In genomic region chr14:28661171-28661772, GRCh38 we compare ENCODE assay signal across 13 cellular contexts.
A peak's percentile ranks its signal among the peaks of the same experiment; 100 is the strongest.
DNase-seq lines count a peak whose midpoint lies in the region; ATAC-seq and TF ChIP-seq lines count a peak whose summit lies in the region.
"Had no signal": no experiment of that assay in that cellular context is flagged by ENCODE, and none has a peak within 500 bp of the region (broad histone marks: within the 10 kb centered on the region; RNA-seq: fewer than 3 reads in every experiment).

No MANE protein-coding gene starts in this region.

- no peaks in the 10 kb centered on the region for H3K36me3 Mint-ChIP-seq in activated T-cell treated with anti-CD3 and anti-CD28 coated beads, Interleukin-2, amount 50 U/mL, for 24 hours (ENCODE audit: low read depth)
- no peaks in the 10 kb centered on the region for H3K36me3 Mint-ChIP-seq in CD8-positive, alpha-beta T cell
- H3K36me3 Mint-ChIP-seq: memory B cell had no signal

- no peaks in the 10 kb centered on the region for H3K9me2 ChIP-seq in OCI-LY7 (ENCODE audit: insufficient read depth, low read length)

- no TSS peak for BruUV-seq in OCI-LY7 (replicated peaks; lab: Mats Ljungman, UMichigan)

- H3K79me2 ChIP-seq in OCI-LY7 (ENCODE audit: insufficient read depth, low read depth, low read length): no peaks in the 10 kb centered on the region

- no peaks in the 10 kb centered on the region for H3K36me3 ChIP-seq in skeletal muscle satellite cell (ENCODE audit: insufficient read depth, low read length)
- no peaks in the 10 kb centered on the region for H3K36me3 ChIP-seq in CD8-positive, alpha-beta T cell (ENCODE audit: insufficient read depth, low read length)
- H3K36me3 ChIP-seq in OCI-LY7 (ENCODE audit: insufficient read depth, low read length): no peaks in the 10 kb centered on the region
- H3K36me3 ChIP-seq: esophagus squamous epithelium had no signal

- CTCF ChIA-PET in CD8-positive, alpha-beta T cell (lab: Charles Lee): no interaction called here
- CTCF ChIA-PET in OCI-LY7 (lab: Charles Lee; ENCODE audit: unreplicated experiment): no interaction called here

- intact Hi-C loops in CD8-positive, alpha-beta T cell (cut with DNase I, micrococcal nuclease): no loop called here
- intact Hi-C loops in OCI-LY7 (cut with micrococcal nuclease; ENCODE audit: unreplicated experiment): no loop called here

- H3K4me2 ChIP-seq in skeletal muscle satellite cell (ENCODE audit: low read length) (peak overlapping the region; percentile 51), OCI-LY7 (ENCODE audit: low read length) (no peak overlapping the region)

- no peak for TF ChIP-seq CTCF in CD8-positive, alpha-beta T cell (IDR thresholded peaks at IDR 0.05)
- TF ChIP-seq CTCF in OCI-LY7 (conservative IDR thresholded peaks at IDR 0.05; ENCODE audit: low read length): no peak

- H3K4me3 Mint-ChIP-seq in activated T-cell treated with anti-CD3 and anti-CD28 coated beads, Interleukin-2, amount 50 U/mL, for 24 hours: no peak overlapping the region
- H3K4me3 Mint-ChIP-seq in CD8-positive, alpha-beta T cell: no peak overlapping the region
- H3K4me3 Mint-ChIP-seq: memory B cell had no signal

- no peaks in the 10 kb centered on the region for H3K9me3 ChIP-seq in skeletal muscle satellite cell (replicated peaks; ENCODE audit: low read length)
- H3K9me3 ChIP-seq in CD8-positive, alpha-beta T cell (ENCODE audit: low read length): peaks cover 4% of the 10 kb centered on the region
- no peaks in the 10 kb centered on the region for H3K9me3 ChIP-seq in OCI-LY7 (ENCODE audit: low read length)
- H3K9me3 ChIP-seq: esophagus squamous epithelium had no signal

- H3K27ac Mint-ChIP-seq in activated T-cell treated with anti-CD3 and anti-CD28 coated beads, Interleukin-2, amount 50 U/mL, for 24 hours: no peak overlapping the region
- H3K27ac Mint-ChIP-seq in CD8-positive, alpha-beta T cell: no peak overlapping the region
- H3K27ac Mint-ChIP-seq: memory B cell had no signal

- H3K9ac ChIP-seq in skeletal muscle satellite cell (ENCODE audit: low read depth, low read length): peak overlapping the region; percentile 71

- H3K27me3 Mint-ChIP-seq in activated T-cell treated with anti-CD3 and anti-CD28 coated beads, Interleukin-2, amount 50 U/mL, for 24 hours: no peaks in the 10 kb centered on the region
- H3K27me3 Mint-ChIP-seq in CD8-positive, alpha-beta T cell (ENCODE audit: low read depth): no peaks in the 10 kb centered on the region
- H3K27me3 Mint-ChIP-seq: memory B cell had no signal

- H3K27me3 ChIP-seq in skeletal muscle satellite cell (ENCODE audit: control insufficient read depth, insufficient read depth, low read length): no peaks in the 10 kb centered on the region
- no peaks in the 10 kb centered on the region for H3K27me3 ChIP-seq in CD8-positive, alpha-beta T cell (ENCODE audit: insufficient read depth, low read length)
- H3K27me3 ChIP-seq: esophagus squamous epithelium had no signal

- H3K4me1 ChIP-seq in skeletal muscle satellite cell (ENCODE audit: control insufficient read depth, insufficient read depth, low read length) (peaks cover 27% of the 10 kb centered on the region), OCI-LY7 (ENCODE audit: insufficient read depth, low read length, poor library complexity, severe bottlenecking) (no peaks in the 10 kb centered on the region)
- H3K4me1 ChIP-seq in CD8-positive, alpha-beta T cell (ENCODE audit: insufficient read depth, low read length): no peaks in the 10 kb centered on the region
- H3K4me1 ChIP-seq: esophagus squamous epithelium had no signal

- peaks cover 9% of the 10 kb centered on the region for H3K9me3 Mint-ChIP-seq in activated T-cell treated with anti-CD3 and anti-CD28 coated beads, Interleukin-2, amount 50 U/mL, for 24 hours
- peaks cover 12% of the 10 kb centered on the region for H3K9me3 Mint-ChIP-seq in CD8-positive, alpha-beta T cell
- H3K9me3 Mint-ChIP-seq: memory B cell had no signal

- POLR2A ChIA-PET in CD8-positive, alpha-beta T cell (lab: Charles Lee): no interaction called here
- POLR2A ChIA-PET in OCI-LY7 (lab: Charles Lee): no interaction called here

- peak; percentile 61 for DNase-seq in HS-5 (ENCODE audit: low read depth)
- peak; percentile 73 for DNase-seq in amniotic stem cell (lab: John Stamatoyannopoulos, UW)
- DNase-seq in iPS DF 19.7 (ENCODE audit: low read depth, low spot score): peak; percentile 87
- no peak for DNase-seq in activated T-cell treated with anti-CD3 and anti-CD28 coated beads, Interleukin-2, amount 50 U/mL, for 24 hours
- no peak for DNase-seq in CD8-positive, alpha-beta T cell
- no peak for DNase-seq in OCI-LY7 (ENCODE audit: low spot score)
- DNase-seq: esophagus squamous epithelium, NCI-H1694, retina had no signal

- no peaks in the 10 kb centered on the region for H4K20me1 ChIP-seq in OCI-LY7 (ENCODE audit: insufficient read depth, low read length)

- no peaks in the 10 kb centered on the region for H3K4me1 Mint-ChIP-seq in activated T-cell treated with anti-CD3 and anti-CD28 coated beads, Interleukin-2, amount 50 U/mL, for 24 hours (ENCODE audit: low read depth)
- H3K4me1 Mint-ChIP-seq in CD8-positive, alpha-beta T cell (ENCODE audit: low read depth): no peaks in the 10 kb centered on the region
- H3K4me1 Mint-ChIP-seq: memory B cell had no signal

- peak overlapping the region; percentile 43 for H3K4me3 ChIP-seq in skeletal muscle satellite cell (ENCODE audit: low read length)
- no peak overlapping the region for H3K4me3 ChIP-seq in CD8-positive, alpha-beta T cell (ENCODE audit: low read depth, low read length)
- H3K4me3 ChIP-seq in OCI-LY7 (ENCODE audit: low read depth, low read length, poor library complexity, severe bottlenecking): no peak overlapping the region
- H3K4me3 ChIP-seq: esophagus squamous epithelium had no signal

- no peak overlapping the region for H2AFZ ChIP-seq in OCI-LY7 (ENCODE audit: low read length)

- ATAC-seq in GM21529 (IDR thresholded peaks at IDR 0.05; ENCODE audit: unreplicated experiment): no peak
- ATAC-seq in CD8-positive, alpha-beta T cell: no peak
- ATAC-seq: HCT116 had no signal

- H3K27ac ChIP-seq in CD8-positive, alpha-beta T cell (ENCODE audit: low read depth, low read length): no peak overlapping the region
- no peak overlapping the region for H3K27ac ChIP-seq in OCI-LY7 (ENCODE audit: low read depth, low read length, poor library complexity, severe bottlenecking)
- H3K27ac ChIP-seq: esophagus squamous epithelium had no signal

Comparison
In these comparisons a context has a peak if more than half of its experiments do, and no peak if none do; other contexts are left out.
1. DNase-seq: peak in HS-5 (single experiment), amniotic stem cell (single experiment) and iPS DF 19.7 (single experiment); none in activated T-cell treated with anti-CD3 and anti-CD28 coated beads, Interleukin-2, amount 50 U/mL, for 24 hours (single experiment), CD8-positive, alpha-beta T cell (0 of 7) and OCI-LY7 (single experiment).